In the genomic region with DNA sequence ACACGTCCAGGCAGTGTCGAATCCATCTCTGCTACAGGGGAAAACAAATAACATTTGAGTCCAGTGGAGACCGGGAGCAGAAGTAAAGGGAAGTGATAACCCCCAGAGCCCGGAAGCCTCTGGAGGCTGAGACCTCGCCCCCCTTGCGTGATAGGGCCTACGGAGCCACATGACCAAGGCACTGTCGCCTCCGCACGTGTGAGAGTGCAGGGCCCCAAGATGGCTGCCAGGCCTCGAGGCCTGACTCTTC, we compare ENCODE assay signal across 9 cellular contexts. TPM values are rescaled to one million over a fixed set of nuclear protein-coding genes. Genes with fewer than 3 reads are reported as not detected.
DNase-seq lines count a peak whose midpoint lies in the region; ATAC-seq, FAIRE-seq and TF ChIP-seq lines count a peak whose summit lies in the region.
"Had no signal": no experiment of that assay in that cellular context is flagged by ENCODE, and none has a peak within 500 bp of the region (broad histone marks: within the 10 kb centered on the region; RNA-seq: fewer than 3 reads in every experiment).

No MANE protein-coding gene starts in this region.

- H3K9me3 ChIP-seq in DND-41 (ENCODE audit: insufficient read depth, low read length, severe bottlenecking) (no peaks in the 10 kb centered on the region), mucosa of rectum (ENCODE audit: control insufficient read depth in 2 of 2, low read length in 2 of 2) (no peaks in the 10 kb centered on the region)

- peaks cover 43% of the 10 kb centered on the region for H4K20me1 ChIP-seq in DND-41 (ENCODE audit: insufficient read depth, low read length)

- H3K4me1 Mint-ChIP-seq in MCF 10A (ENCODE audit: insufficient read depth, unreplicated experiment) = peaks cover 10% of the 10 kb centered on the region

- peak overlapping the region; percentile 64 for H2AFZ ChIP-seq in DND-41 (ENCODE audit: low read depth, low read length)

- no peak for FAIRE-seq in urothelium cell line (lab: Jason Lieb, UNC)

- H3K27ac Mint-ChIP-seq in MCF 10A (ENCODE audit: low read depth, unreplicated experiment) = peak overlapping the region; percentile 99

- no TSS peak for BruUV-seq in MCF 10A (replicated peaks; lab: Mats Ljungman, UMichigan)

- H3K36me3 ChIP-seq in DND-41 (ENCODE audit: insufficient read depth, low read length) = peaks cover 82% of the 10 kb centered on the region
- peaks cover 52% of the 10 kb centered on the region in 2 donors for H3K36me3 ChIP-seq in mucosa of rectum (ENCODE audit: control insufficient read depth in 2 of 2, insufficient read depth in 2 of 2, low read length in 2 of 2)

- intact Hi-C loops in MCF 10A (cut with micrococcal nuclease) = loop anchor here (1.0 to 5.0 kb wide), 2 partner anchors 15 to 115 kb away; a partner anchor contains a TSS

- in situ Hi-C loops in ACHN (cut with HindIII; ENCODE audit: low pct_ligation_motif_present, low pct_unique_long_range_greater_than_20kb, low sequenced_read_pairs) = no loop called here

- H3K79me2 ChIP-seq in DND-41 (ENCODE audit: insufficient read depth, low read length) = peaks cover 76% of the 10 kb centered on the region

- H3K9me3 Mint-ChIP-seq in MCF 10A (ENCODE audit: unreplicated experiment) = no peaks in the 10 kb centered on the region

- H3K4me3 Mint-ChIP-seq in MCF 10A (ENCODE audit: unreplicated experiment) = peak overlapping the region; percentile 90

- H3K4me3 ChIP-seq in DND-41 (ENCODE audit: low read depth in 1 of 2, low read length in 2 of 2) (peak overlapping the region; percentile 34 to 64; a peak in 3 of 4 replicates), HL-60 (replicated peaks; ENCODE audit: insufficient read depth, low read length) (peak overlapping the region; percentile 44), mucosa of rectum (ENCODE audit: low read length in 2 of 2) (peak overlapping the region; percentile 76 to 92)

- H3K27me3 ChIP-seq in DND-41 (ENCODE audit: insufficient read depth, low read length, poor library complexity) (no peaks in the 10 kb centered on the region), HL-60 (ENCODE audit: insufficient read depth, poor library complexity, severe bottlenecking) (no peaks in the 10 kb centered on the region), mucosa of rectum (ENCODE audit: control insufficient read depth in 2 of 2, insufficient read depth in 2 of 2, low read length in 2 of 2) (no peaks in the 10 kb centered on the region)

- peak overlapping the region; percentile 82 for H3K27ac ChIP-seq in DND-41 (ENCODE audit: low read length)
- H3K27ac ChIP-seq in HL-60 (replicated peaks) = peak overlapping the region; percentile 75
- H3K27ac ChIP-seq in mucosa of rectum (ENCODE audit: low read depth in 2 of 2, low read length in 2 of 2) = peak overlapping the region; percentile 82 to 94

- ATAC-seq in DND-41 (ENCODE audit: insufficient read depth, low read depth) = peak; percentile 88

- H3K9ac ChIP-seq in DND-41 (ENCODE audit: low read depth, low read length) (peak overlapping the region; percentile 64), mucosa of rectum (ENCODE audit: low read depth in 1 of 2, low read length in 2 of 2) (peak overlapping the region; percentile 65 to 92)

- peak overlapping the region; percentile 78 for H3K4me2 ChIP-seq in DND-41 (ENCODE audit: insufficient read depth, low read length)

- TF ChIP-seq CTCF in DND-41 (IDR thresholded peaks at IDR 0.05; ENCODE audit: borderline replicate concordance, extremely low read depth, low read length, poor library complexity, severe bottlenecking) (no peak), HL-60 (IDR thresholded peaks at IDR 0.05; ENCODE audit: insufficient read depth, low read length) (no peak), MCF 10A (IDR thresholded peaks at IDR 0.05; ENCODE audit: unreplicated experiment) (no peak)

- peaks cover 87% of the 10 kb centered on the region for H3K36me3 Mint-ChIP-seq in MCF 10A (ENCODE audit: insufficient read depth, unreplicated experiment)

- CTCF ChIA-PET in MCF 10A (lab: Yijun Ruan, JAX) = interaction anchor here (0.5 to 0.8 kb wide), 3 partner anchors 14 to 57 kb away, joined by 3 to 6 read pairs (median 3); a partner anchor contains a TSS

- peaks cover 60% of the 10 kb centered on the region for H3K4me1 ChIP-seq in DND-41 (ENCODE audit: insufficient read depth, low read length)
- H3K4me1 ChIP-seq in mucosa of rectum (ENCODE audit: control insufficient read depth in 2 of 2, insufficient read depth in 2 of 2, low read length in 2 of 2) = peaks cover 27 to 30% of the 10 kb centered on the region in 2 donors

- POLR2A ChIA-PET in MCF 10A (lab: Yijun Ruan, JAX) = interaction anchor here (0.6 to 13.7 kb wide), 9 partner anchors 12 to 580 kb away, joined by 3 to 294 read pairs (median 4); a partner anchor contains a TSS

- DNase-seq in DND-41 (no peak), HL-60 (ENCODE audit: low read depth in 1 of 2, low spot score in 1 of 2) (no peak), MCF 10A (ENCODE audit: unreplicated experiment) (no peak), ACHN (no peak), urothelium cell line (ENCODE audit: low spot score) (no peak), NCI-H2227 treated with DMSO at 0.1 percent for 48 hours (lab: John Stamatoyannopoulos, UW) (no peak), NCI-H345 (lab: John Stamatoyannopoulos, UW) (no peak)

- H3K27me3 Mint-ChIP-seq in MCF 10A (ENCODE audit: insufficient read depth, unreplicated experiment) = no peaks in the 10 kb centered on the region

RNA-seq across cellular contexts. Expression of a gene that starts 7.2 kb away (rescaled TPM):
- 6.9 and 10.6 TPM in 2 replicates for total RNA-seq in MCF 10A (2022)

RNA-seq across cellular contexts. Expression of a gene that starts 10.5 kb away (rescaled TPM):
- 66.9 and 67.3 TPM in 2 replicates for total RNA-seq in MCF 10A (2022)

RNA-seq across cellular contexts. Expression of a gene that starts 11.4 kb away (rescaled TPM):
- total RNA-seq in MCF 10A (2022) = 52.0 and 56.5 TPM in 2 replicates

RNA-seq across cellular contexts. Expression of a gene that starts 13.7 kb away (rescaled TPM):
- total RNA-seq in MCF 10A (2022) = 6.3 and 10.8 TPM in 2 replicates

RNA-seq across cellular contexts. Expression of a gene that starts 17.6 kb away (rescaled TPM):
- total RNA-seq in MCF 10A (2022) = 32.6 and 34.4 TPM in 2 replicates
- total RNA-seq: RPMI7951 had no signal
